ENCODE assay signal across 16 cellular contexts in the genomic region with DNA sequence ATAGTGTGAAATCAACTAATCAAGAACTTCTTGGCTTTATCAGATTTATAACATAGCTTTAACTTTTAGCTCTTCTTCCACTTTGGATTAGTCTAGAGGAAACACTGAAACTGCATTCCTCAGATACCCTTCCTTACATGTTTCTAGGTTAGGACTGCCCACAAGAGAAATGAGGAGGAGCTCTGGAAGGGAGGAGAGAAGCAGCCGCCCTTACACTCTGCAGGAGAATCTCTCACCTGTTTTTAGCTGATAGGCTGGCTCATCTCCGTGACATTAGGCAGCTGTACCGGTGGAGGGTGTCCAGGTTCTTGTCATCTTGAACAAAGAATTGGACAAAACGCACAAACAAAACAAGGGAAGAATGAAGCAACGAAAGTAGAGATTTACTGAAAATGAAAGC.
"Had no signal": no experiment of that assay in that cellular context is flagged by ENCODE, and none has a peak within 500 bp of the region (broad histone marks: within the 10 kb centered on the region; RNA-seq: fewer than 3 reads in every experiment).

No MANE protein-coding gene starts in this region.

- ATAC-seq: activated CD4-positive, CD25-positive, alpha-beta regulatory T cell treated with anti-CD3 and anti-CD28 coated beads, Interleukin-2, amount 50 U/mL, for 24 hours; left ventricle myocardium superior; natural killer cell; stimulated activated naive CD8-positive, alpha-beta T cell treated with anti-CD3 and anti-CD28 coated beads, Interleukin-15, Interleukin-2, amounts not matched to agents 100 U/mL and 50 U/mL, for 24 hours had no signal

- H3K9me3 ChIP-seq: neutrophil, suprapubic skin had no signal

- H3K4me1 ChIP-seq: suprapubic skin had no signal

- DNase-seq: activated CD4-positive, alpha-beta T cell treated with anti-CD3 and anti-CD28 coated beads, Interleukin-2, amount 50 U/mL, for 1 hour; activated CD8-positive, alpha-beta memory T cell treated with anti-CD3 and anti-CD28 coated beads for 24 hours; activated naive CD8-positive, alpha-beta T cell treated with anti-CD3 and anti-CD28 coated beads for 36 hours; brain microvascular endothelial cell; cortex of kidney; effector CD4-positive, alpha-beta T cell; foreskin fibroblast; hypothalamus; left ventricle myocardium superior; natural killer cell; retina; stimulated activated CD4-positive, alpha-beta T cell treated with anti-CD3 and anti-CD28 coated beads, Interleukin-2, amount 100 ng/mL, for 48 hours; stimulated activated naive CD8-positive, alpha-beta T cell treated with anti-CD3 and anti-CD28 coated beads, Interleukin-15, Interleukin-2, amounts not matched to agents 100 U/mL and 50 U/mL, for 24 hours had no signal

- H3K27me3 ChIP-seq: brain microvascular endothelial cell, neutrophil, suprapubic skin had no signal

- H3K4me3 ChIP-seq: suprapubic skin had no signal

- H3K27ac ChIP-seq: brain microvascular endothelial cell, neutrophil, suprapubic skin had no signal

- H3K36me3 ChIP-seq: brain microvascular endothelial cell, neutrophil, suprapubic skin had no signal
